Comparison of ENCODE assay signal across 8 cellular contexts in genomic region chr5:52786937-52787599, GRCh38. TPM values are rescaled to one million over a fixed set of nuclear protein-coding genes. Genes with fewer than 3 reads are reported as not detected.
DNase-seq lines count a peak whose midpoint lies in the region; ATAC-seq and TF ChIP-seq lines count a peak whose summit lies in the region.

No MANE protein-coding gene starts in this region.

- H2AFZ ChIP-seq in OCI-LY3 (ENCODE audit: low read depth, low read length) = no peak overlapping the region

- no peaks in the 10 kb centered on the region for H3K9me3 Mint-ChIP-seq in CD8-positive, alpha-beta memory T cell
- no peaks in the 10 kb centered on the region for H3K9me3 Mint-ChIP-seq in type B pancreatic cell

- H3K4me2 ChIP-seq in OCI-LY3 (ENCODE audit: low read length) = peak overlapping the region; percentile 84

- H3K27ac Mint-ChIP-seq in CD8-positive, alpha-beta memory T cell = peak overlapping the region; percentile 6 to 94 (median 52)
- H3K27ac Mint-ChIP-seq in type B pancreatic cell = peak overlapping the region; percentile 5

- no peaks in the 10 kb centered on the region for H3K27me3 ChIP-seq in CD8-positive, alpha-beta memory T cell (ENCODE audit: insufficient read depth, low read length, poor library complexity, severe bottlenecking)
- H3K27me3 ChIP-seq in OCI-LY3 (ENCODE audit: low read depth, low read length) = no peaks in the 10 kb centered on the region
- no peaks in the 10 kb centered on the region for H3K27me3 ChIP-seq in breast epithelium
- no peaks in the 10 kb centered on the region for H3K27me3 ChIP-seq in liver (ENCODE audit: control insufficient read depth in 4 of 4, insufficient read depth in 4 of 4, low read length in 3 of 4)

- POLR2A ChIA-PET in CD8-positive, alpha-beta memory T cell (lab: Charles Lee) = interaction anchor here (0.8 to 1.5 kb wide), 3 partner anchors 12 to 61 kb away, joined by 3 to 12 read pairs (median 4); no protein-coding TSS in a partner anchor

- H3K4me1 ChIP-seq in CD8-positive, alpha-beta memory T cell (ENCODE audit: insufficient read depth, low read length) = peaks cover 10% of the 10 kb centered on the region
- H3K4me1 ChIP-seq in OCI-LY3 (ENCODE audit: low read length) (peaks cover 28% of the 10 kb centered on the region), breast epithelium (no peaks in the 10 kb centered on the region), liver (ENCODE audit: control insufficient read depth in 4 of 4, insufficient read depth in 4 of 4, low read length in 3 of 4) (peaks cover 0 to 32% (median 26%) of the 10 kb centered on the region in 4 donors)

- CTCF ChIA-PET in CD8-positive, alpha-beta memory T cell (lab: Charles Lee) = interaction anchor here (1.2 to 2.9 kb wide), 13 partner anchors 9 to 129 kb away, joined by 3 to 26 read pairs (median 4); no protein-coding TSS in a partner anchor

- intact Hi-C loops in breast epithelium (cut with DNase I; ENCODE audit: low total_unique reads) = loop anchor here (10.0 kb wide), 1 partner anchor 118 kb away; no protein-coding TSS in a partner anchor

- no peaks in the 10 kb centered on the region for H3K9me3 ChIP-seq in CD8-positive, alpha-beta memory T cell (ENCODE audit: low read length)
- H3K9me3 ChIP-seq in OCI-LY3 (ENCODE audit: insufficient read depth, low read length) = no peaks in the 10 kb centered on the region
- H3K9me3 ChIP-seq in breast epithelium = no peaks in the 10 kb centered on the region
- no peaks in the 10 kb centered on the region for H3K9me3 ChIP-seq in liver (ENCODE audit: control insufficient read depth in 4 of 4, low read length in 3 of 4)

- no peaks in the 10 kb centered on the region for H4K20me1 ChIP-seq in OCI-LY3 (ENCODE audit: insufficient read depth, low read length)

- WGBS in liver = under 1% methylated on average over 11 of the region's 11 CpGs

- ATAC-seq in GM21576 (IDR thresholded peaks at IDR 0.05; ENCODE audit: unreplicated experiment) (peak; percentile 50), GM21717 (IDR thresholded peaks at IDR 0.05; ENCODE audit: unreplicated experiment) (no peak), HG02970 (IDR thresholded peaks at IDR 0.05; ENCODE audit: low FRiP score, unreplicated experiment) (no peak)

- no peaks in the 10 kb centered on the region for H3K27me3 Mint-ChIP-seq in CD8-positive, alpha-beta memory T cell
- H3K27me3 Mint-ChIP-seq in type B pancreatic cell = peaks cover 50% of the 10 kb centered on the region

- DNase-seq in CD8-positive, alpha-beta memory T cell = peak in 4 of 5 donors; percentile 6 to 68 (median 46)
- DNase-seq in breast epithelium (ENCODE audit: low spot score in 2 of 2) = no peak
- no peak for DNase-seq in type B pancreatic cell (ENCODE audit: extremely low spot score, unreplicated experiment)

- peaks cover 34 to 51% (median 51%) of the 10 kb centered on the region in 3 donors for H3K4me1 Mint-ChIP-seq in CD8-positive, alpha-beta memory T cell
- peaks cover 15% of the 10 kb centered on the region for H3K4me1 Mint-ChIP-seq in type B pancreatic cell (ENCODE audit: unreplicated experiment)

- H3K36me3 Mint-ChIP-seq in CD8-positive, alpha-beta memory T cell = peaks cover 0 to 10% (median 0%) of the 10 kb centered on the region in 3 donors
- no peaks in the 10 kb centered on the region for H3K36me3 Mint-ChIP-seq in type B pancreatic cell

- H3K9ac ChIP-seq in OCI-LY3 (ENCODE audit: low read length) (peak overlapping the region; percentile 87; the same call in 1 of the 2 replicates), liver (ENCODE audit: low read depth in 1 of 2, low read length in 2 of 2) (peak overlapping the region; percentile 95 to 97)

- TF ChIP-seq CTCF in OCI-LY3 (IDR thresholded peaks at IDR 0.05; ENCODE audit: low read depth, low read length) (peak; percentile 73), breast epithelium (IDR thresholded peaks at IDR 0.05) (peak in 1 of 3 donors; percentile 12), liver (IDR thresholded peaks at IDR 0.05; ENCODE audit: low read depth, low read length, missing input control) (peak; percentile 46), type B pancreatic cell (conservative IDR thresholded peaks at IDR 0.05) (no peak)

- H3K4me3 Mint-ChIP-seq in CD8-positive, alpha-beta memory T cell = peak overlapping the region; percentile 91 to 97 (median 93)
- peak overlapping the region; percentile 93 for H3K4me3 Mint-ChIP-seq in type B pancreatic cell

- H3K4me3 ChIP-seq in CD8-positive, alpha-beta memory T cell (ENCODE audit: low read length) = peak overlapping the region; percentile 75
- H3K4me3 ChIP-seq in OCI-LY3 (ENCODE audit: low read length) (peak overlapping the region; percentile 90), breast epithelium (peak overlapping the region; percentile 67 to 92 (median 67)), liver (ENCODE audit: low read depth in 1 of 3, low read length in 3 of 3) (peak overlapping the region; percentile 78 to 99 (median 98))

- TF ChIP-seq RAD21 in liver (IDR thresholded peaks at IDR 0.05) = peak; percentile 93 to 95

- no peak for TF ChIP-seq POLR2A in breast epithelium (IDR thresholded peaks at IDR 0.05)

- H3K36me3 ChIP-seq in CD8-positive, alpha-beta memory T cell (ENCODE audit: insufficient read depth, low read length) = no peaks in the 10 kb centered on the region
- H3K36me3 ChIP-seq in OCI-LY3 (replicated peaks; ENCODE audit: low read depth, low read length) (no peaks in the 10 kb centered on the region), breast epithelium (no peaks in the 10 kb centered on the region), liver (ENCODE audit: control insufficient read depth in 4 of 4, insufficient read depth in 3 of 4, low read depth in 1 of 4, low read length in 3 of 4) (peaks cover 0 to 3% (median 0%) of the 10 kb centered on the region in 4 donors)

- no peak overlapping the region for H3K27ac ChIP-seq in CD8-positive, alpha-beta memory T cell (ENCODE audit: low read depth, low read length)
- H3K27ac ChIP-seq in OCI-LY3 (ENCODE audit: low read length) = peak overlapping the region; percentile 51
- peak overlapping the region; percentile 89 to 98 for H3K27ac ChIP-seq in breast epithelium
- H3K27ac ChIP-seq in liver (ENCODE audit: low read depth in 1 of 2, low read length in 2 of 2) = peak overlapping the region; percentile 97 to 98

- peaks cover 20% of the 10 kb centered on the region for H3K79me2 ChIP-seq in OCI-LY3 (ENCODE audit: low read length)

TF ChIP-seq in liver, 16 proteins besides CTCF, POLR2A, EP300 and RAD21:
- TF ChIP-seq TAF1 (conservative IDR thresholded peaks at IDR 0.05) (no peak), HNF4A (conservative IDR thresholded peaks at IDR 0.05) (peak in 1 of 2 donors; percentile 22), JUND (IDR thresholded peaks at IDR 0.05) (no peak), RXRA (IDR thresholded peaks at IDR 0.05) (peak in 1 of 2 donors; percentile 45), FOXA1 (IDR thresholded peaks at IDR 0.05) (no peak)

RNA-seq across cellular contexts. Expression of gene ITGA1, which starts 0.6 kb away (rescaled TPM):
- 10 to 100 TPM; 21.9 to 26.3 TPM for total RNA-seq in CD8-positive, alpha-beta memory T cell
- polyA plus RNA-seq in CD8-positive, alpha-beta memory T cell = 16.5 TPM
- total RNA-seq in breast epithelium (10 to 100 TPM; 26.2 to 49.2 (median 36.6) TPM), liver (100 to 1,000 TPM in 1 of 2 donors, 10 to 100 TPM in 1; 47.0 to 187 TPM), type B pancreatic cell (ENCODE audit: low replicate concordance) (12.0 and 17.0 TPM in 2 replicates)
- polyA plus RNA-seq in liver = 10 to 100 TPM; 24.2 to 50.1 TPM

RNA-seq across cellular contexts. Expression of gene PELO, which starts 0.6 kb away (rescaled TPM):
- total RNA-seq in CD8-positive, alpha-beta memory T cell = 10 to 100 TPM; 35.9 to 37.3 TPM
- 14.7 TPM for polyA plus RNA-seq in CD8-positive, alpha-beta memory T cell
- total RNA-seq in breast epithelium (10 to 100 TPM; 11.7 to 16.7 (median 12.1) TPM), liver (10 to 100 TPM; 10.1 to 21.9 TPM), type B pancreatic cell (ENCODE audit: low replicate concordance) (18.0 and 19.0 TPM in 2 replicates)
- polyA plus RNA-seq in liver = 10 to 100 TPM; 11.0 to 24.6 TPM

Comparison
In these comparisons a context has a peak if more than half of its experiments do, and no peak if none do; other contexts are left out.
1. DNase-seq: peak in CD8-positive, alpha-beta memory T cell (4 of 5); none in breast epithelium (0 of 2) and type B pancreatic cell (single experiment).
2. Peak in every context shown above with its lines, with median percentiles within 50 percentile points of each other: H3K4me3 ChIP-seq.